ENCODE assay signal across 5 cellular contexts in the genomic region with DNA sequence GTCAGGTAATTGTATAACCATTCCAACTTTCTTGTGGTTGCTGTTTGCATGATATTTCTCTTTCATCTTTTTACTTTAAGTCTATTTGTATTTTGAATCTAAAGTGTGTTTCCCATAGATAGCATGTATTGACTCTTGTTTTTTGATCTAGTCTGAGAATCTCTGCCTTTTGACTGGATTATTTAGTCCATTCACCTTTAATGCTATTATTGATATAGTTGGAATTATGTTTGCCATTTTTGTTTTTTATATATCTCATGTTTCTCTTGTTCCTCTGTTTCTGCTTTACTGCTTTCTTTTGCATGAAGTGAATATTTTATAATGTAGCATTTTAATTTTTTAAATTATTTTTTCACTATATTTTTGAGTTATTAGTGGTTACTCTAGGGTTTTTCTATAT.
"Had no signal": no experiment of that assay in that cellular context is flagged by ENCODE, and none has a peak within 500 bp of the region (broad histone marks: within the 10 kb centered on the region; RNA-seq: fewer than 3 reads in every experiment).

No MANE protein-coding gene starts in this region.

- H2AFZ ChIP-seq: GM23248, GM23338 had no signal

- H3K9ac ChIP-seq: GM23248 had no signal

- H3K4me1 ChIP-seq: HAP-1 had no signal

- H3K27ac ChIP-seq: GM23248 had no signal

- H3K4me2 ChIP-seq: GM23338 had no signal

- H3K36me3 ChIP-seq: HAP-1 had no signal

- H3K4me3 ChIP-seq: GM23248, GM23338, HAP-1 had no signal

- H3K9me3 ChIP-seq: HAP-1 had no signal

- DNase-seq: GOT3, HCEC 1CT had no signal
